In genomic region chr12:21337959-21338704, GRCh38 we compare ENCODE assay signal across 22 cellular contexts. TPM values are rescaled to one million over a fixed set of nuclear protein-coding genes. Genes with fewer than 3 reads are reported as not detected.
"Had no signal": no experiment of that assay in that cellular context is flagged by ENCODE, and none has a peak within 500 bp of the region (broad histone marks: within the 10 kb centered on the region; RNA-seq: fewer than 3 reads in every experiment).

No MANE protein-coding gene starts in this region.

- H3K27me3 Mint-ChIP-seq: activated B cell treated with CpG ODN at 0.5 μM for 24 hours; activated CD4-positive, alpha-beta memory T cell treated with anti-CD3 and anti-CD28 coated beads for 36 hours; activated naive CD4-positive, alpha-beta T cell treated with anti-CD3 and anti-CD28 coated beads, Interleukin-2, amount 10 ng/mL, durations not matched to agents 7 days and 5 days; stimulated activated naive CD8-positive, alpha-beta T cell treated with anti-CD3 and anti-CD28 coated beads, Interleukin-15, Interleukin-2, amounts not matched to agents 100 ng/mL and 50 ng/mL, for 24 hours had no signal

- H3K27ac Mint-ChIP-seq: activated B cell treated with CpG ODN at 0.5 μM for 24 hours; activated CD4-positive, alpha-beta memory T cell treated with anti-CD3 and anti-CD28 coated beads for 36 hours; activated naive CD4-positive, alpha-beta T cell treated with anti-CD3 and anti-CD28 coated beads, Interleukin-2, amount 10 ng/mL, durations not matched to agents 7 days and 5 days; nephron; stimulated activated naive CD8-positive, alpha-beta T cell treated with anti-CD3 and anti-CD28 coated beads, Interleukin-15, Interleukin-2, amounts not matched to agents 100 ng/mL and 50 ng/mL, for 24 hours had no signal

- H3K4me3 Mint-ChIP-seq: activated B cell treated with CpG ODN at 0.5 μM for 24 hours; activated CD4-positive, alpha-beta memory T cell treated with anti-CD3 and anti-CD28 coated beads for 36 hours; activated naive CD4-positive, alpha-beta T cell treated with anti-CD3 and anti-CD28 coated beads, Interleukin-2, amount 10 ng/mL, durations not matched to agents 7 days and 5 days; nephron; stimulated activated naive CD8-positive, alpha-beta T cell treated with anti-CD3 and anti-CD28 coated beads, Interleukin-15, Interleukin-2, amounts not matched to agents 100 ng/mL and 50 ng/mL, for 24 hours had no signal

- H3K4me1 Mint-ChIP-seq: activated B cell treated with CpG ODN at 0.5 μM for 24 hours; activated naive CD4-positive, alpha-beta T cell treated with anti-CD3 and anti-CD28 coated beads, Interleukin-2, amount 10 ng/mL, durations not matched to agents 7 days and 5 days; nephron had no signal

- DNase-seq: activated B cell treated with CpG ODN at 0.5 μM for 24 hours; activated CD4-positive, alpha-beta memory T cell treated with anti-CD3 and anti-CD28 coated beads for 36 hours; activated CD4-positive, alpha-beta T cell treated with anti-CD3 and anti-CD28 coated beads for 4 hours; activated effector memory CD4-positive, alpha-beta T cell treated with Interleukin-2 at 50 U/mL for 16 hours; activated naive CD4-positive, alpha-beta T cell treated with anti-CD3 and anti-CD28 coated beads, Interleukin-2, amount 10 ng/mL, durations not matched to agents 7 days and 5 days; activated T-cell treated with anti-CD3 and anti-CD28 coated beads, Interleukin-2, amount 50 U/mL, for 1 hour; foreskin fibroblast; left colon; lower lobe of right lung; sigmoid colon; spleen; upper lobe of right lung had no signal

- H3K9me3 Mint-ChIP-seq: activated B cell treated with CpG ODN at 0.5 μM for 24 hours; activated CD4-positive, alpha-beta memory T cell treated with anti-CD3 and anti-CD28 coated beads for 36 hours; activated naive CD4-positive, alpha-beta T cell treated with anti-CD3 and anti-CD28 coated beads, Interleukin-2, amount 10 ng/mL, durations not matched to agents 7 days and 5 days; nephron; stimulated activated naive CD8-positive, alpha-beta T cell treated with anti-CD3 and anti-CD28 coated beads, Interleukin-15, Interleukin-2, amounts not matched to agents 100 ng/mL and 50 ng/mL, for 24 hours had no signal

- ATAC-seq: left colon, lower lobe of right lung, upper lobe of right lung had no signal

- H3K36me3 Mint-ChIP-seq: activated CD4-positive, alpha-beta memory T cell treated with anti-CD3 and anti-CD28 coated beads for 36 hours; activated naive CD4-positive, alpha-beta T cell treated with anti-CD3 and anti-CD28 coated beads, Interleukin-2, amount 10 ng/mL, durations not matched to agents 7 days and 5 days had no signal

RNA-seq across cellular contexts. Expression of gene SLCO1A2, which starts 3.4 kb away (rescaled TPM):
- total RNA-seq: activated B cell treated with CpG ODN at 0.5 μM for 24 hours; activated CD4-positive, alpha-beta memory T cell treated with anti-CD3 and anti-CD28 coated beads for 36 hours; left colon; sigmoid colon; SK-MEL-5; T-helper 2 cell treated with Interferon-gamma antibody and Interleukin-4, amounts not matched to agents 100 ng/mL and 5 ng/mL, for 36 hours; thoracic aorta had no signal

RNA-seq across cellular contexts. Expression of gene IAPP, which starts 34.6 kb away (rescaled TPM):
- total RNA-seq: activated B cell treated with CpG ODN at 0.5 μM for 24 hours; activated CD4-positive, alpha-beta memory T cell treated with anti-CD3 and anti-CD28 coated beads for 36 hours; astrocyte; breast epithelium; dermis microvascular lymphatic vessel endothelial cell; hepatocyte; left colon; lower lobe of right lung; renal cortical epithelial cell; sigmoid colon; SK-MEL-5; spleen; T-helper 2 cell treated with Interferon-gamma antibody and Interleukin-4, amounts not matched to agents 100 ng/mL and 5 ng/mL, for 36 hours; thoracic aorta; upper lobe of right lung had no signal
